Comparison of ENCODE assay signal across 9 cellular contexts in the genomic region with DNA sequence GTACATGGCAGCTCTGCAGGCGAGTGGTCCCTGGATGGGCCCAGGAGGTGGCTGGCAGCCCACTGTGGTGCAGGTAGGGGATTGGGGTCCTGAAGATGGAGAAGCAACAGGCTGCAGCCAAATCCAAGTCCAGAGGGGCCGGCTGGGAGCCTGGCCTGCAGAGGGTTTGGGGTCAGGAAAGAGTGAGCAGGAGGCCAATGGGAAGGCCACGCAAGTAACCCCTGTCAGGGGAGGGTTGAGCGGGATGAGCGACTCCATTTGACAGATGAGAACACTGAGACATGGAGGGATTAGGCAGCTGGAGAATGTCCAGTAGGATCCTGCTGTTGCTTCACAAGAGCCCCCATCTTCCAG.
"Had no signal": no experiment of that assay in that cellular context is flagged by ENCODE, and none has a peak within 500 bp of the region (broad histone marks: within the 10 kb centered on the region; RNA-seq: fewer than 3 reads in every experiment).

No MANE protein-coding gene starts in this region.

- H3K27me3 ChIP-seq: hepatocyte, left lung, spleen had no signal

- DNase-seq: activated CD4-positive, CD25-positive, alpha-beta regulatory T cell treated with anti-CD3 and anti-CD28 coated beads, Interleukin-2, amount 50 U/mL, for 72 hours; activated naive CD4-positive, alpha-beta T cell treated with anti-CD3 and anti-CD28 coated beads, Interleukin-2, amount 10 ng/mL, durations not matched to agents 7 days and 5 days; left lung; mesenchymal stem cell; nephron progenitor cell; psoas muscle; stimulated activated CD4-positive, alpha-beta T cell treated with anti-CD3 and anti-CD28 coated beads, Interleukin-1b, Interleukin-23, amount 100 ng/mL, for 48 hours had no signal

- H3K36me3 ChIP-seq: left lung, spleen had no signal

- H3K4me3 Mint-ChIP-seq: activated naive CD4-positive, alpha-beta T cell treated with anti-CD3 and anti-CD28 coated beads, Interleukin-2, amount 10 ng/mL, durations not matched to agents 7 days and 5 days; nephron progenitor cell had no signal

- H3K27ac Mint-ChIP-seq: activated naive CD4-positive, alpha-beta T cell treated with anti-CD3 and anti-CD28 coated beads, Interleukin-2, amount 10 ng/mL, durations not matched to agents 7 days and 5 days; nephron progenitor cell had no signal

- H2AFZ ChIP-seq: hepatocyte had no signal

- H3K27ac ChIP-seq: hepatocyte, left lung, psoas muscle, spleen had no signal

- H3K36me3 Mint-ChIP-seq: activated naive CD4-positive, alpha-beta T cell treated with anti-CD3 and anti-CD28 coated beads, Interleukin-2, amount 10 ng/mL, durations not matched to agents 7 days and 5 days had no signal

- H3K79me2 ChIP-seq: hepatocyte had no signal

- H3K9me3 ChIP-seq: left lung, psoas muscle, spleen had no signal

- H3K9me3 Mint-ChIP-seq: activated naive CD4-positive, alpha-beta T cell treated with anti-CD3 and anti-CD28 coated beads, Interleukin-2, amount 10 ng/mL, durations not matched to agents 7 days and 5 days; nephron progenitor cell had no signal

- H3K4me2 ChIP-seq: hepatocyte had no signal

- H3K4me3 ChIP-seq: hepatocyte, left lung, psoas muscle, spleen had no signal

- H3K4me1 ChIP-seq: psoas muscle, spleen had no signal
